9 cellular contexts compared by ENCODE assay signal in the genomic region with DNA sequence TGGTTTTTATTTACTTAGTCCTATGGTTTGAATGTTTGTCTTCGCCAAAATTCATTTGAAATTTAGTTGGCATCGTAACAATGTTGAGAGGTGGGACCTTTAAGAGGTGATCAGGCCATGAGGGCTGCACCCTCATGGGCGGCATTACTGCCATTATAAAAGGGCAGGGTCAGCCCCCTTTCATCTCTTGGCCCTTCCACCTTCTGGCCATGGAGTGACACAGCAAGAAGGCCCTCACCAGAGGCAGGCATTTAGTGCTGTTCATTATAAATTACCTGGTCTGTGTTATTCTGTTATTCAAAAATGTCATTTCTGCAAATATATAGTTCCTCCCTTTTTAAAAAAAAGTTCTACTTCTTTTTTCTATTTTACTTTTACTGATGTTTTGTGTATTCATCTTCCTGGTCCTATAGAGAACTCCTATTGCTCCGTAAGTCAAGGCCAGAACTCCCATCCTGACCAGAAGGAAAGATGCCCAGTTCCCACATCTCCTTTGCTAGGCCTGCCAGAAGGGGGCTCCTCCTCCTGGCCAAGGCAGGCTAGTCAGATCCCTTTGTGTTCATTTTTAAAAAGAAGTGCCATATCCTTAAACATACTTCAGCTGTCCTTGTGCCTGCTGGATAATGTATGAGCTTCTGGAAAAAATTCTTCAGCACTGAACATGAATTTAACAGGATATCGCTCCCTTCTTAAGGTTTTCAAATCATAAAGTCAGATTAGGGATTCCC. TPM values are rescaled to one million over a fixed set of nuclear protein-coding genes. Genes with fewer than 3 reads are reported as not detected.
A peak's percentile ranks its signal among the peaks of the same experiment; 100 is the strongest.
DNase-seq lines count a peak whose midpoint lies in the region; ATAC-seq, FAIRE-seq and TF ChIP-seq lines count a peak whose summit lies in the region.
"Had no signal": no experiment of that assay in that cellular context is flagged by ENCODE, and none has a peak within 500 bp of the region (broad histone marks: within the 10 kb centered on the region; RNA-seq: fewer than 3 reads in every experiment).

No MANE protein-coding gene starts in this region.

- no peak for TF ChIP-seq EP300 in H1 (IDR thresholded peaks at IDR 0.05; ENCODE audit: borderline replicate concordance in 1 of 2, low read depth in 2 of 2, low read length in 2 of 2)

- no peaks in the 10 kb centered on the region for H4K20me1 ChIP-seq in H1 (replicated peaks in 1 of 2; ENCODE audit: control insufficient read depth in 1 of 2, insufficient read depth in 2 of 2, low read length in 2 of 2)

- no peak overlapping the region for H3K18ac ChIP-seq in H1 (ENCODE audit: extremely low read depth, low read length)

- DNase-seq in DMS 273 (lab: John Stamatoyannopoulos, UW; ENCODE audit: unreplicated experiment) (peak; percentile 56), DMS 273 treated with DMSO at 0.1 percent for 48 hours (lab: John Stamatoyannopoulos, UW) (no peak), NT2/D1 (ENCODE audit: low read depth, low spot score) (peak; percentile 25), H1 (ENCODE audit: low read depth in 1 of 2, low spot score in 2 of 2) (no peak), psoas muscle (no peak)
- DNase-seq in activated naive CD8-positive, alpha-beta T cell treated with anti-CD3 and anti-CD28 coated beads for 36 hours, result no peak

- no peak overlapping the region for H3K4me3 Mint-ChIP-seq in activated naive CD8-positive, alpha-beta T cell treated with anti-CD3 and anti-CD28 coated beads for 36 hours

- H2BK5ac ChIP-seq in H1 (ENCODE audit: low read depth, low read length), result no peak overlapping the region

- no peaks in the 10 kb centered on the region for H3K23me2 ChIP-seq in H1 (ENCODE audit: low read depth, low read length)

- H2BK20ac ChIP-seq in H1 (ENCODE audit: low read length), result no peak overlapping the region

- no peak overlapping the region for H3K4me3 ChIP-seq in NT2/D1 (ENCODE audit: insufficient read length, low read depth)
- no peak overlapping the region for H3K4me3 ChIP-seq in H1 (ENCODE audit: extremely low read depth in 1 of 4, insufficient read depth in 2 of 4, low read depth in 3 of 4, low read length in 4 of 4)
- H3K4me3 ChIP-seq in psoas muscle, result no peak overlapping the region

- H3K9me3 ChIP-seq in NT2/D1 (ENCODE audit: insufficient read depth, low read length) (peaks cover 2% of the 10 kb centered on the region; the same call in 1 of the 2 replicates), H1 (ENCODE audit: insufficient read depth in 2 of 2, low read depth in 1 of 2, low read length in 1 of 2) (no peaks in the 10 kb centered on the region), psoas muscle (no peaks in the 10 kb centered on the region)

- no peak overlapping the region for H2BK12ac ChIP-seq in H1 (ENCODE audit: low read depth, low read length)

- H2AK5ac ChIP-seq in H1 (ENCODE audit: low read depth, low read length), result no peak overlapping the region

- no peak overlapping the region for H4K8ac ChIP-seq in H1 (ENCODE audit: extremely low read depth, insufficient read depth, low read length)

- no peak overlapping the region for H3K27ac Mint-ChIP-seq in activated naive CD8-positive, alpha-beta T cell treated with anti-CD3 and anti-CD28 coated beads for 36 hours

- H3K9me3 Mint-ChIP-seq in activated naive CD8-positive, alpha-beta T cell treated with anti-CD3 and anti-CD28 coated beads for 36 hours, result no peaks in the 10 kb centered on the region

- no peak overlapping the region for H4K5ac ChIP-seq in H1 (ENCODE audit: insufficient read length, low read depth, low read length)

- no peak overlapping the region for H3K23ac ChIP-seq in H1 (ENCODE audit: insufficient read length)

- no peak overlapping the region for H3K14ac ChIP-seq in H1 (ENCODE audit: insufficient read length)

- no peak overlapping the region for H3K27ac ChIP-seq in H1 (ENCODE audit: low read depth, low read length)
- no peak overlapping the region for H3K27ac ChIP-seq in psoas muscle

- 84% methylated on average over 5 of the region's 5 CpGs; no CpG with 5 or more reads in 1 of the 2 experiments for WGBS in H1 (ENCODE audit: extremely low coverage in 1 of 2, insufficient coverage in 1 of 2, insufficient read length in 1 of 2, insufficient replicate concordance in 2 of 2, low coverage in 1 of 2, low lambda C conversion rate in 2 of 2, missing lambda C conversion rate in 1 of 2), 2 experiments
- 85 to 86% (median 86%) methylated on average over 5 of the region's 5 CpGs for WGBS in psoas muscle, 3 donors

- H3K4ac ChIP-seq in H1 (replicated peaks; ENCODE audit: insufficient read length, low read depth, low read length), result no peak overlapping the region

- ATAC-seq in psoas muscle (no peak), HG03442 (IDR thresholded peaks at IDR 0.05; ENCODE audit: unreplicated experiment) (no peak), GM21390 (IDR thresholded peaks at IDR 0.05; ENCODE audit: unreplicated experiment) (no peak)

- H3K27me3 ChIP-seq in NT2/D1 (ENCODE audit: insufficient read depth, insufficient read length) (no peaks in the 10 kb centered on the region), H1 (replicated peaks in 1 of 4; ENCODE audit: control insufficient read depth in 3 of 4, extremely low read depth in 1 of 4, insufficient read depth in 3 of 4, low read length in 3 of 4) (no peaks in the 10 kb centered on the region; a peak in 1 of 7 replicates), psoas muscle (ENCODE audit: insufficient read depth in 3 of 3, low read length in 2 of 3) (no peaks in the 10 kb centered on the region)

- H3K79me2 ChIP-seq in H1 (ENCODE audit: control insufficient read depth in 1 of 2, insufficient read depth in 2 of 2, low read length in 2 of 2), result no peaks in the 10 kb centered on the region

- H2AFZ ChIP-seq in H1 (ENCODE audit: low read length), result no peak overlapping the region

- H3K4me2 ChIP-seq in H1 (ENCODE audit: insufficient read depth in 1 of 2, low read depth in 2 of 2, low read length in 2 of 2), result no peak overlapping the region

- CTCF ChIA-PET in H1 (lab: Charles Lee; ENCODE audit: partially characterized antibody), result interaction anchor here (0.9 to 1.6 kb wide), 4 partner anchors 17 to 49 kb away, joined by 3 to 7 read pairs (median 4); no protein-coding TSS in a partner anchor

- no peaks in the 10 kb centered on the region for H3K27me3 Mint-ChIP-seq in activated naive CD8-positive, alpha-beta T cell treated with anti-CD3 and anti-CD28 coated beads for 36 hours

- TF ChIP-seq CTCF in H1 (IDR thresholded peaks at IDR 0.05; ENCODE audit: control extremely low read depth in 1 of 3, insufficient read depth in 1 of 3, low read depth in 1 of 3, low read length in 3 of 3) (peak; percentile 58 to 67 (median 67)), psoas muscle (IDR thresholded peaks at IDR 0.05) (peak; percentile 20)

- intact Hi-C loops in psoas muscle (cut with DNase I), result no loop called here

- H2BK15ac ChIP-seq in H1 (ENCODE audit: low read length), result no peak overlapping the region

- H2BK120ac ChIP-seq in H1 (replicated peaks; ENCODE audit: low read depth, low read length), result no peak overlapping the region

- no peak overlapping the region for H4K91ac ChIP-seq in H1 (replicated peaks; ENCODE audit: insufficient read length, low read length)

- H3K4me1 ChIP-seq in NT2/D1 (ENCODE audit: insufficient read depth, insufficient read length) (no peaks in the 10 kb centered on the region), H1 (replicated peaks in 1 of 4; ENCODE audit: control insufficient read depth in 3 of 4, insufficient read depth in 4 of 4, low read length in 3 of 4) (no peaks in the 10 kb centered on the region), psoas muscle (no peaks in the 10 kb centered on the region)

- H3K9ac ChIP-seq in NT2/D1 (ENCODE audit: insufficient read length, low read depth), result no peak overlapping the region
- H3K9ac ChIP-seq in H1 (replicated peaks in 1 of 4; ENCODE audit: extremely low read depth in 1 of 4, low read depth in 3 of 4, low read length in 3 of 4), result no peak overlapping the region

- TF ChIP-seq RAD21 in H1 (IDR thresholded peaks at IDR 0.05 in 1 of 2, conservative IDR thresholded peaks at IDR 0.05 in 1 of 2; ENCODE audit: low read depth in 2 of 2, low read length in 2 of 2), result peak; percentile 39 to 53; a peak in 3 of 4 replicates

- H3K36me3 Mint-ChIP-seq in activated naive CD8-positive, alpha-beta T cell treated with anti-CD3 and anti-CD28 coated beads for 36 hours, result no peaks in the 10 kb centered on the region

- H3K36me3 ChIP-seq in NT2/D1 (ENCODE audit: insufficient read depth, insufficient read length, low read length) (no peaks in the 10 kb centered on the region), H1 (ENCODE audit: control insufficient read depth in 2 of 4, insufficient read depth in 4 of 4, low read length in 3 of 4) (no peaks in the 10 kb centered on the region), psoas muscle (ENCODE audit: insufficient read depth in 1 of 2, low read depth in 1 of 2) (no peaks in the 10 kb centered on the region)

- peaks cover 21% of the 10 kb centered on the region for H3K4me1 Mint-ChIP-seq in activated naive CD8-positive, alpha-beta T cell treated with anti-CD3 and anti-CD28 coated beads for 36 hours

- no peaks in the 10 kb centered on the region for H3K79me1 ChIP-seq in H1 (ENCODE audit: low read depth, low read length)

- no peak for FAIRE-seq in H1 (lab: Jason Lieb, UNC)
- FAIRE-seq: A204.1 had no signal

- POLR2A ChIA-PET in H1 (lab: Charles Lee; ENCODE audit: partially characterized antibody), result no interaction called here

- no peak for TF ChIP-seq POLR2A in H1 (IDR thresholded peaks at IDR 0.05; ENCODE audit: control extremely low read depth in 1 of 2, low read depth in 2 of 2, low read length in 2 of 2)

- H3K56ac ChIP-seq in H1 (replicated peaks; ENCODE audit: insufficient read length, low read depth, low read length), result no peak overlapping the region

TF ChIP-seq in H1, 55 proteins besides CTCF, POLR2A, EP300 and RAD21:
- no peak for TF ChIP-seq KDM5A (IDR thresholded peaks at IDR 0.05; ENCODE audit: low read length)

RNA-seq across cellular contexts. Expression of a gene that starts 10.0 kb away (rescaled TPM):
- 89.8 and 93.0 TPM in 2 replicates for total RNA-seq in H1 (2021; fragmentation: NEBNext Ultra II Directional; extraction: Animal tissue kit (Norgen Biotek cat#: 25700))
- polyA plus RNA-seq in H1 (2011; rRNA removed) (32.1 and 39.1 TPM in 2 replicates), psoas muscle (10 to 100 TPM in 2 of 3 donors, 1 to 10 TPM in 1; 6.8 to 15.6 (median 10.6) TPM)
- 35.5 TPM for polyA plus RNA-seq in H1 (2011; cell fraction: cytosol; rRNA removed)
- polyA plus RNA-seq in H1 (2011; cell fraction: nucleus; rRNA removed), result 41.7 TPM
- polyA plus RNA-seq in H1 (2012, experiment 1 of 2), result 42.4 to 77.4 TPM (median 46.1 TPM) in 4 replicates
- polyA plus RNA-seq in H1 (2012, experiment 2 of 2), result 7.1 TPM
- polyA plus RNA-seq in H1 (2013, experiment 1 of 2), result 113 TPM
- 124 TPM for polyA plus RNA-seq in H1 (2013, experiment 2 of 2)
- 57.7 and 76.1 TPM in 2 replicates for polyA minus RNA-seq in H1 (2011; rRNA and poly(A)+ RNA removed)
- 27.3 TPM for polyA minus RNA-seq in H1 (2011; cell fraction: cytosol; rRNA and poly(A)+ RNA removed)
- polyA minus RNA-seq in H1 (2011; cell fraction: nucleus; rRNA and poly(A)+ RNA removed), result 50.5 TPM
- total RNA-seq in psoas muscle, result 10 to 100 TPM; 11.6 to 22.8 (median 15.8) TPM
- 100 to 1,000 TPM; 128 to 140 TPM for total RNA-seq in activated naive CD8-positive, alpha-beta T cell treated with anti-CD3 and anti-CD28 coated beads for 36 hours

Comparison
In these comparisons a context has a peak if more than half of its experiments do, and no peak if none do; other contexts are left out.
1. DNase-seq: peak in DMS 273 (single experiment) and NT2/D1 (single experiment); none in DMS 273 treated with DMSO at 0.1 percent for 48 hours (single experiment), H1 (0 of 2), psoas muscle (0 of 2) and activated naive CD8-positive, alpha-beta T cell treated with anti-CD3 and anti-CD28 coated beads for 36 hours (single experiment).